ENCODE assay signal across 33 cellular contexts in genomic region chr5:4684946-4685345, GRCh38.
DNase-seq lines count a peak whose midpoint lies in the region; ATAC-seq, FAIRE-seq and TF ChIP-seq lines count a peak whose summit lies in the region.
"Had no signal": no experiment of that assay in that cellular context is flagged by ENCODE, and none has a peak within 500 bp of the region (broad histone marks: within the 10 kb centered on the region; RNA-seq: fewer than 3 reads in every experiment).

No MANE protein-coding gene starts in this region.

- TF ChIP-seq POLR2A in H1 (IDR thresholded peaks at IDR 0.05; ENCODE audit: control extremely low read depth in 1 of 2, low read depth in 2 of 2, low read length in 2 of 2): no peak

- FAIRE-seq in H1 (lab: Jason Lieb, UNC): no peak
- FAIRE-seq: A204.1, A549, D721Med had no signal

- H3K9ac ChIP-seq in H1 (replicated peaks in 1 of 4; ENCODE audit: extremely low read depth in 1 of 4, low read depth in 3 of 4, low read length in 3 of 4) (no peak overlapping the region), neural cell (ENCODE audit: low read length) (no peak overlapping the region), neuronal stem cell (ENCODE audit: low read depth, low read length, poor library complexity) (no peak overlapping the region), Karpas-422 (ENCODE audit: low read length) (no peak overlapping the region)
- H3K9ac ChIP-seq: BLaER1; BLaER1 treated with 17β-estradiol and CSF1 and Interleukin-3, amounts not matched to agents 10 nM and 100 nM had no signal

- H2BK15ac ChIP-seq in H1 (ENCODE audit: low read length): no peak overlapping the region
- H2BK15ac ChIP-seq in neuronal stem cell (ENCODE audit: low read length): no peak overlapping the region

- H3K18ac ChIP-seq in H1 (ENCODE audit: extremely low read depth, low read length): no peak overlapping the region
- H3K18ac ChIP-seq in neuronal stem cell (ENCODE audit: low read length): no peak overlapping the region

- H3K4ac ChIP-seq in H1 (replicated peaks; ENCODE audit: insufficient read length, low read depth, low read length) (no peak overlapping the region), neuronal stem cell (ENCODE audit: low read length) (no peak overlapping the region)

- H3K14ac ChIP-seq in H1 (ENCODE audit: insufficient read length) (no peak overlapping the region), neuronal stem cell (ENCODE audit: low read length) (no peak overlapping the region)

- CTCF ChIA-PET in H1 (lab: Charles Lee; ENCODE audit: partially characterized antibody): no interaction called here

- TF ChIP-seq RAD21 in H1 (IDR thresholded peaks at IDR 0.05 in 1 of 2, conservative IDR thresholded peaks at IDR 0.05 in 1 of 2; ENCODE audit: low read depth in 2 of 2, low read length in 2 of 2): no peak
- TF ChIP-seq RAD21 in neural cell (conservative IDR thresholded peaks at IDR 0.05): no peak

- DNase-seq in H1 (ENCODE audit: low read depth in 1 of 2, low spot score in 2 of 2) (no peak), neuronal stem cell (ENCODE audit: low spot score) (no peak), OCI-M2 (lab: John Stamatoyannopoulos, UW; ENCODE audit: unreplicated experiment) (no peak), Karpas-422 (no peak)
- DNase-seq: 8988T; ACHN; AML-193; BE2C; C1 segment of cervical spinal cord; Caco-2; Calu3; CD4-positive, alpha-beta memory T cell; CD4-positive, alpha-beta T cell; CD4-positive, CD25-positive, alpha-beta regulatory T cell; CD8-positive, alpha-beta memory T cell; CD8-positive, alpha-beta T cell; COR-L47; DMS 273 treated with DMSO at 0.1 percent for 48 hours; DMS153; DMS53; DMS79; DMS79 treated with DMSO at 0.1 percent for 48 hours; DND-41; EL had no signal

- H4K91ac ChIP-seq in H1 (replicated peaks; ENCODE audit: insufficient read length, low read length) (no peak overlapping the region), neuronal stem cell (ENCODE audit: low read depth, low read length, poor library complexity) (no peak overlapping the region)

- no peak overlapping the region for H2AFZ ChIP-seq in H1 (ENCODE audit: low read length)
- no peak overlapping the region for H2AFZ ChIP-seq in neural cell (ENCODE audit: low read depth, low read length)
- H2AFZ ChIP-seq in neuronal stem cell (ENCODE audit: low read length): no peak overlapping the region
- no peak overlapping the region for H2AFZ ChIP-seq in Karpas-422 (ENCODE audit: low read length)

- H3K27ac ChIP-seq in H1 (ENCODE audit: low read depth, low read length) (no peak overlapping the region), neural cell (ENCODE audit: low read length) (no peak overlapping the region), neuronal stem cell (replicated peaks; ENCODE audit: low read length) (no peak overlapping the region), Karpas-422 (ENCODE audit: low read length) (no peak overlapping the region)
- H3K27ac ChIP-seq: 22Rv1; A549; BLaER1; BLaER1 treated with 17β-estradiol and CSF1 and Interleukin-3, amounts not matched to agents 10 nM and 100 nM; C4-2B had no signal

- H3K9me3 ChIP-seq in H1 (ENCODE audit: insufficient read depth in 2 of 2, low read depth in 1 of 2, low read length in 1 of 2) (no peaks in the 10 kb centered on the region; a peak in 1 of 4 replicates), neural cell (ENCODE audit: low read length) (peaks cover 9% of the 10 kb centered on the region), neuronal stem cell (replicated peaks in 1 of 2; ENCODE audit: control insufficient read depth in 2 of 2, insufficient read depth in 1 of 2, low read depth in 1 of 2, low read length in 2 of 2) (peaks cover 1 to 5% of the 10 kb centered on the region in 2 donors), Karpas-422 (ENCODE audit: low read length) (peaks cover 14% of the 10 kb centered on the region; the same call in 1 of the 2 replicates)
- H3K9me3 ChIP-seq: BE2C had no signal

- H3K27me3 ChIP-seq in H1 (replicated peaks in 1 of 4; ENCODE audit: control insufficient read depth in 3 of 4, extremely low read depth in 1 of 4, insufficient read depth in 3 of 4, low read length in 3 of 4) (no peaks in the 10 kb centered on the region), neural cell (ENCODE audit: insufficient read depth, low read depth, low read length) (no peaks in the 10 kb centered on the region), neuronal stem cell (ENCODE audit: control insufficient read depth in 3 of 3, insufficient read depth in 3 of 3, low read depth in 1 of 3, low read length in 3 of 3) (no peaks in the 10 kb centered on the region), Karpas-422 (ENCODE audit: low read length) (no peaks in the 10 kb centered on the region)
- H3K27me3 ChIP-seq: BE2C; BLaER1; BLaER1 treated with 17β-estradiol and CSF1 and Interleukin-3, amounts not matched to agents 10 nM and 100 nM had no signal

- H3K79me2 ChIP-seq in H1 (ENCODE audit: control insufficient read depth in 1 of 2, insufficient read depth in 2 of 2, low read length in 2 of 2) (no peaks in the 10 kb centered on the region), neural cell (replicated peaks; ENCODE audit: insufficient read depth, low read length) (no peaks in the 10 kb centered on the region), Karpas-422 (ENCODE audit: low read length) (no peaks in the 10 kb centered on the region)

- H3K79me1 ChIP-seq in H1 (ENCODE audit: low read depth, low read length) (no peaks in the 10 kb centered on the region), neuronal stem cell (ENCODE audit: low read depth, low read length) (no peaks in the 10 kb centered on the region)

- no peaks in the 10 kb centered on the region for H3F3A ChIP-seq in neural cell (ENCODE audit: insufficient read depth, low read length, poor library complexity, severe bottlenecking)

- H4K8ac ChIP-seq in H1 (ENCODE audit: extremely low read depth, insufficient read depth, low read length): peak overlapping the region; percentile 35; the same call in 1 of the 2 replicates
- H4K8ac ChIP-seq in neuronal stem cell (ENCODE audit: low read depth, low read length): peak overlapping the region; percentile 70

- H2BK5ac ChIP-seq in H1 (ENCODE audit: low read depth, low read length) (no peak overlapping the region), neuronal stem cell (ENCODE audit: low read length) (no peak overlapping the region)

- H2BK20ac ChIP-seq in H1 (ENCODE audit: low read length): no peak overlapping the region

- H3K56ac ChIP-seq in H1 (replicated peaks; ENCODE audit: insufficient read length, low read depth, low read length): no peak overlapping the region

- TF ChIP-seq EP300 in H1 (IDR thresholded peaks at IDR 0.05; ENCODE audit: borderline replicate concordance in 1 of 2, low read depth in 2 of 2, low read length in 2 of 2): no peak
- TF ChIP-seq EP300 in neural cell (conservative IDR thresholded peaks at IDR 0.05; ENCODE audit: poor library complexity, severe bottlenecking): peak; percentile 71

- POLR2A ChIA-PET in H1 (lab: Charles Lee; ENCODE audit: partially characterized antibody): no interaction called here

- TF ChIP-seq CTCF in H1 (IDR thresholded peaks at IDR 0.05; ENCODE audit: control extremely low read depth in 1 of 3, insufficient read depth in 1 of 3, low read depth in 1 of 3, low read length in 3 of 3): no peak
- TF ChIP-seq CTCF in neural cell (IDR thresholded peaks at IDR 0.05; ENCODE audit: poor library complexity, severe bottlenecking): no peak

- no peaks in the 10 kb centered on the region for H3K23me2 ChIP-seq in H1 (ENCODE audit: low read depth, low read length)

- H4K20me1 ChIP-seq in H1 (replicated peaks in 1 of 2; ENCODE audit: control insufficient read depth in 1 of 2, insufficient read depth in 2 of 2, low read length in 2 of 2): no peaks in the 10 kb centered on the region
- H4K20me1 ChIP-seq in neural cell (ENCODE audit: insufficient read depth): no peaks in the 10 kb centered on the region
- H4K20me1 ChIP-seq in Karpas-422 (ENCODE audit: insufficient read depth, low read depth, low read length): no peaks in the 10 kb centered on the region
- H4K20me1 ChIP-seq: BLaER1; BLaER1 treated with 17β-estradiol and CSF1 and Interleukin-3, amounts not matched to agents 10 nM and 100 nM had no signal

- H2BK12ac ChIP-seq in H1 (ENCODE audit: low read depth, low read length) (no peak overlapping the region), neuronal stem cell (ENCODE audit: low read length) (no peak overlapping the region)

- H3K36me3 ChIP-seq in H1 (ENCODE audit: control insufficient read depth in 2 of 4, insufficient read depth in 4 of 4, low read length in 3 of 4) (no peaks in the 10 kb centered on the region), neural cell (ENCODE audit: insufficient read depth, low read length) (no peaks in the 10 kb centered on the region), neuronal stem cell (replicated peaks in 1 of 2; ENCODE audit: control insufficient read depth in 2 of 2, insufficient read depth in 2 of 2, low read length in 2 of 2) (no peaks in the 10 kb centered on the region), Karpas-422 (ENCODE audit: insufficient read depth, low read length) (no peaks in the 10 kb centered on the region)
- H3K36me3 ChIP-seq: BE2C; BLaER1; BLaER1 treated with 17β-estradiol and CSF1 and Interleukin-3, amounts not matched to agents 10 nM and 100 nM had no signal

- H3K9me2 ChIP-seq in neural cell (ENCODE audit: insufficient read depth, low read length): no peaks in the 10 kb centered on the region
- no peaks in the 10 kb centered on the region for H3K9me2 ChIP-seq in Karpas-422 (replicated peaks; ENCODE audit: insufficient read depth, low read length)

- no peak overlapping the region for H3K4me3 ChIP-seq in H1 (ENCODE audit: extremely low read depth in 1 of 4, insufficient read depth in 2 of 4, low read depth in 3 of 4, low read length in 4 of 4)
- H3K4me3 ChIP-seq in neural cell (ENCODE audit: low read length): no peak overlapping the region
- H3K4me3 ChIP-seq in neuronal stem cell (ENCODE audit: low read length in 2 of 2): no peak overlapping the region
- no peak overlapping the region for H3K4me3 ChIP-seq in Karpas-422 (ENCODE audit: low read length)
- H3K4me3 ChIP-seq: A549; BLaER1; BLaER1 treated with 17β-estradiol and CSF1 and Interleukin-3, amounts not matched to agents 10 nM and 100 nM had no signal

- no peak overlapping the region for H4K5ac ChIP-seq in H1 (ENCODE audit: insufficient read length, low read depth, low read length)

- H3K23ac ChIP-seq in H1 (ENCODE audit: insufficient read length) (no peak overlapping the region), neuronal stem cell (ENCODE audit: low read depth, low read length, poor library complexity) (no peak overlapping the region)

- H3K4me1 ChIP-seq in H1 (replicated peaks in 1 of 4; ENCODE audit: control insufficient read depth in 3 of 4, insufficient read depth in 4 of 4, low read length in 3 of 4): no peaks in the 10 kb centered on the region
- H3K4me1 ChIP-seq in neuronal stem cell (ENCODE audit: control insufficient read depth in 2 of 2, insufficient read depth in 1 of 2, low read depth in 1 of 2, low read length in 2 of 2): no peaks in the 10 kb centered on the region
- H3K4me1 ChIP-seq in Karpas-422 (ENCODE audit: low read length): no peaks in the 10 kb centered on the region
- H3K4me1 ChIP-seq: A549; BE2C; BLaER1; BLaER1 treated with 17β-estradiol and CSF1 and Interleukin-3, amounts not matched to agents 10 nM and 100 nM; Caco-2 had no signal

- H2BK120ac ChIP-seq in H1 (replicated peaks; ENCODE audit: low read depth, low read length) (no peak overlapping the region), neuronal stem cell (ENCODE audit: low read depth, low read length) (no peak overlapping the region)

- H3K4me2 ChIP-seq in H1 (ENCODE audit: insufficient read depth in 1 of 2, low read depth in 2 of 2, low read length in 2 of 2): no peak overlapping the region
- H3K4me2 ChIP-seq in neural cell (ENCODE audit: low read length): no peak overlapping the region
- no peak overlapping the region for H3K4me2 ChIP-seq in neuronal stem cell (ENCODE audit: insufficient read depth, low read length, poor library complexity, severe bottlenecking)
- no peak overlapping the region for H3K4me2 ChIP-seq in Karpas-422 (ENCODE audit: low read depth, low read length, poor library complexity, severe bottlenecking)
- H3K4me2 ChIP-seq: A549; BLaER1; BLaER1 treated with 17β-estradiol and CSF1 and Interleukin-3, amounts not matched to agents 10 nM and 100 nM had no signal

- no peak for ATAC-seq in GM21526 (IDR thresholded peaks at IDR 0.05; ENCODE audit: low FRiP score, unreplicated experiment)
- ATAC-seq: A549; CD8-positive, alpha-beta T cell had no signal

- H2AK5ac ChIP-seq in H1 (ENCODE audit: low read depth, low read length) (no peak overlapping the region), neuronal stem cell (ENCODE audit: low read depth, low read length) (no peak overlapping the region)
